8 cellular contexts compared by ENCODE assay signal in the genomic region with DNA sequence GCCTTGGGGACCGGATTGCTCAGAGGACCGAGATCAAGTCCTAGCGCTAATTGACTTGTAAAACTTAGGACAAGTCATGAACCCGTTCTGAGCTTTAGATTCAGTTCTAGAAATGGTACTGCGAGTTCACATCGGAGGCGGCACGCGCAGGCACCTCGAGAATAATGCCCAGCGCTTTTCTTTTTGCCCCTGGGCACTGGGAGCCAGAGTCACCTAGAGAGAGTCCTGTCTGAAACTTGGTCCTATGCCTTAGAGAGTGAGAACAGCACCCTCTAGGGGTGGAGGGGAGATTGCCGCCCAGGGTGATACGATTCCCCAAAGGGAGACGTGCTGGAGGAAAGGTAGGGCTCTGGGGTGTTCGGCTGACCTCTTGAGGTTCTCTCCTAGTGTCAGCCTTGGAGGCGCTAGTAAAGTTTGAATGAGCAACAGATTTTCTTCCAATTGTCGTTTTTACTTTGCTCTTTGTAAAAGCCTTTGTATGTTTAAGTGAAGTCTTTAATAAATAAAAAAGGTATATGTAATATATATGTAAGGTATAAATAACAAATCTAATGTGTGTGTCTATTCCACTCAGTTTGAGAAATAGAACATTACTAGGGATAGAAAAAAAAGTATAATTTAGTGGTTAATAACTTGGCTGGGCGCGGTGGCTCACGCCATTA. TPM values are rescaled to one million over a fixed set of nuclear protein-coding genes. Genes with fewer than 3 reads are reported as not detected.
DNase-seq lines count a peak whose midpoint lies in the region; ATAC-seq and TF ChIP-seq lines count a peak whose summit lies in the region.

No MANE protein-coding gene starts in this region.

- H3K79me2 ChIP-seq in fibroblast of lung (ENCODE audit: control insufficient read depth, insufficient read depth, low read length) = peaks cover 13% of the 10 kb centered on the region

- H3K27ac ChIP-seq in fibroblast of lung (ENCODE audit: insufficient read depth, low read length) = peak overlapping the region; percentile 58

- H3K27me3 Mint-ChIP-seq in activated T-cell treated with anti-CD3 and anti-CD28 coated beads, Interleukin-2, amount 50 U/mL, for 24 hours = no peaks in the 10 kb centered on the region
- no peaks in the 10 kb centered on the region for H3K27me3 Mint-ChIP-seq in natural killer cell (ENCODE audit: low read depth in 2 of 2)
- no peaks in the 10 kb centered on the region for H3K27me3 Mint-ChIP-seq in stimulated activated naive B cell treated with anti-CD40 and anti-IgM and Interleukin-4, amounts not matched to agents 10 μg/mL and 1 μg/mL and 100 μg/mL, for 72 hours

- H3K36me3 ChIP-seq in fibroblast of lung (ENCODE audit: control insufficient read depth, insufficient read depth, low read length) = peaks cover under 1% of the 10 kb centered on the region

- H3K4me1 Mint-ChIP-seq in activated T-cell treated with anti-CD3 and anti-CD28 coated beads, Interleukin-2, amount 50 U/mL, for 24 hours (ENCODE audit: low read depth) = peaks cover 26% of the 10 kb centered on the region
- H3K4me1 Mint-ChIP-seq in natural killer cell = peaks cover 17 to 21% of the 10 kb centered on the region in 2 donors
- peaks cover 8 to 23% of the 10 kb centered on the region in 2 donors for H3K4me1 Mint-ChIP-seq in stimulated activated naive B cell treated with anti-CD40 and anti-IgM and Interleukin-4, amounts not matched to agents 10 μg/mL and 1 μg/mL and 100 μg/mL, for 72 hours

- H3K27ac Mint-ChIP-seq in activated T-cell treated with anti-CD3 and anti-CD28 coated beads, Interleukin-2, amount 50 U/mL, for 24 hours = peak overlapping the region; percentile 99
- H3K27ac Mint-ChIP-seq in natural killer cell = peak overlapping the region; percentile 94 to 99
- H3K27ac Mint-ChIP-seq in stimulated activated naive B cell treated with anti-CD40 and anti-IgM and Interleukin-4, amounts not matched to agents 10 μg/mL and 1 μg/mL and 100 μg/mL, for 72 hours = peak overlapping the region; percentile 100

- H3K4me3 Mint-ChIP-seq in activated T-cell treated with anti-CD3 and anti-CD28 coated beads, Interleukin-2, amount 50 U/mL, for 24 hours = peak overlapping the region; percentile 85
- peak overlapping the region; percentile 100 for H3K4me3 Mint-ChIP-seq in natural killer cell
- peak overlapping the region; percentile 91 to 99 for H3K4me3 Mint-ChIP-seq in stimulated activated naive B cell treated with anti-CD40 and anti-IgM and Interleukin-4, amounts not matched to agents 10 μg/mL and 1 μg/mL and 100 μg/mL, for 72 hours

- peak; percentile 77 for ATAC-seq in GM21723 (IDR thresholded peaks at IDR 0.05; ENCODE audit: unreplicated experiment)
- ATAC-seq in natural killer cell = peak; percentile 63 to 82 (median 64)
- peak; percentile 76 to 78 for ATAC-seq in stimulated activated naive B cell treated with anti-CD40 and anti-IgM and Interleukin-4, amounts not matched to agents 10 μg/mL and 1 μg/mL and 100 μg/mL, for 72 hours (replicated peaks)

- H3K27me3 ChIP-seq in fibroblast of lung (ENCODE audit: control insufficient read depth, insufficient read depth, low read length) = no peaks in the 10 kb centered on the region

- DNase-seq in DMS53 (lab: John Stamatoyannopoulos, UW) = peak; percentile 94
- DNase-seq in Jurkat, Clone E6-1 (ENCODE audit: low read depth, low spot score) = peak; percentile 90
- peak; percentile 92 for DNase-seq in OCI-M1 (lab: John Stamatoyannopoulos, UW)
- peak; percentile 91 for DNase-seq in activated T-cell treated with anti-CD3 and anti-CD28 coated beads, Interleukin-2, amount 50 U/mL, for 24 hours
- DNase-seq in fibroblast of lung (ENCODE audit: low read depth in 2 of 2) = peak; percentile 74 to 87
- peak; percentile 82 for DNase-seq in natural killer cell
- DNase-seq in stimulated activated naive B cell treated with anti-CD40 and anti-IgM and Interleukin-4, amounts not matched to agents 10 μg/mL and 1 μg/mL and 100 μg/mL, for 72 hours = peak; percentile 85

- H4K20me1 ChIP-seq in fibroblast of lung (ENCODE audit: control insufficient read depth, extremely low read depth, insufficient read depth, low read length) = no peaks in the 10 kb centered on the region

- H3K4me3 ChIP-seq in Jurkat, Clone E6-1 (ENCODE audit: low read length) = peak overlapping the region; percentile 71
- peak overlapping the region; percentile 79 to 100 (median 90) for H3K4me3 ChIP-seq in fibroblast of lung (replicated peaks in 1 of 4; ENCODE audit: control extremely low read depth in 1 of 4, insufficient read depth in 1 of 4, low read depth in 3 of 4, low read length in 4 of 4)

- H3K36me3 Mint-ChIP-seq in activated T-cell treated with anti-CD3 and anti-CD28 coated beads, Interleukin-2, amount 50 U/mL, for 24 hours (ENCODE audit: low read depth) = peaks cover 36% of the 10 kb centered on the region
- peaks cover under 1% of the 10 kb centered on the region for H3K36me3 Mint-ChIP-seq in natural killer cell
- peaks cover 2 to 5% of the 10 kb centered on the region in 2 donors for H3K36me3 Mint-ChIP-seq in stimulated activated naive B cell treated with anti-CD40 and anti-IgM and Interleukin-4, amounts not matched to agents 10 μg/mL and 1 μg/mL and 100 μg/mL, for 72 hours

- H3K9me3 ChIP-seq in fibroblast of lung (ENCODE audit: control insufficient read depth, insufficient read depth, low read depth, low read length) = no peaks in the 10 kb centered on the region

- H3K4me1 ChIP-seq in fibroblast of lung (ENCODE audit: control insufficient read depth, extremely low read depth, insufficient read depth, low read length) = no peaks in the 10 kb centered on the region

- peak; percentile 97 for TF ChIP-seq CTCF in fibroblast of lung (conservative IDR thresholded peaks at IDR 0.05 in 1 of 2, IDR thresholded peaks at IDR 0.05 in 1 of 2; ENCODE audit: low read depth in 1 of 2, low read length in 2 of 2)
- TF ChIP-seq CTCF in natural killer cell (IDR thresholded peaks at IDR 0.05) = peak; percentile 93

- H3K4me2 ChIP-seq in fibroblast of lung (ENCODE audit: extremely low read depth, insufficient read depth, low read length) = peak overlapping the region; percentile 100

- peak overlapping the region; percentile 69 for H3K9ac ChIP-seq in fibroblast of lung (ENCODE audit: insufficient read depth, low read length)

- intact Hi-C loops in natural killer cell (cut with micrococcal nuclease) = loop anchor here (1.0 kb wide), 2 partner anchors 23 to 49 kb away; partner anchors contain the start of gene PSMD2

- H2AFZ ChIP-seq in fibroblast of lung (ENCODE audit: low read length) = peak overlapping the region; percentile 91

- H3K9me3 Mint-ChIP-seq in activated T-cell treated with anti-CD3 and anti-CD28 coated beads, Interleukin-2, amount 50 U/mL, for 24 hours = no peaks in the 10 kb centered on the region
- no peaks in the 10 kb centered on the region for H3K9me3 Mint-ChIP-seq in natural killer cell
- H3K9me3 Mint-ChIP-seq in stimulated activated naive B cell treated with anti-CD40 and anti-IgM and Interleukin-4, amounts not matched to agents 10 μg/mL and 1 μg/mL and 100 μg/mL, for 72 hours = no peaks in the 10 kb centered on the region

RNA-seq across cellular contexts. Expression of gene EEF1AKMT4, which starts 0.8 kb away (rescaled TPM):
- polyA plus RNA-seq in Jurkat, Clone E6-1 (2012; ENCODE audit: insufficient read depth, insufficient read length) = 18.2 TPM
- 1.2 and 2.3 TPM in 2 replicates for total RNA-seq in fibroblast of lung
- 2.1 and 2.3 TPM in 2 replicates for polyA plus RNA-seq in fibroblast of lung
- 2.8 and 3.2 TPM in 2 replicates for polyA plus RNA-seq in fibroblast of lung (2012)
- polyA minus RNA-seq in fibroblast of lung (ENCODE audit: low replicate concordance) = 5.7 and 7.0 TPM in 2 replicates
- total RNA-seq in natural killer cell = under 1 TPM; 0.73 to 0.80 (median 0.79) TPM

RNA-seq across cellular contexts. Expression of gene ALG3, which starts 1.5 kb away (rescaled TPM):
- 77.9 TPM for polyA plus RNA-seq in Jurkat, Clone E6-1 (2012; ENCODE audit: insufficient read depth, insufficient read length)
- total RNA-seq in fibroblast of lung (21.6 and 26.7 TPM in 2 replicates), natural killer cell (10 to 100 TPM; 18.4 to 21.8 (median 20.4) TPM)
- polyA plus RNA-seq in fibroblast of lung = 27.2 and 36.8 TPM in 2 replicates
- 36.0 and 53.6 TPM in 2 replicates for polyA plus RNA-seq in fibroblast of lung (2012)
- 174 and 249 TPM in 2 replicates for polyA minus RNA-seq in fibroblast of lung (ENCODE audit: low replicate concordance)

RNA-seq across cellular contexts. Expression of gene CAMK2N2, which starts 11.1 kb away (rescaled TPM):
- 7.0 TPM for polyA plus RNA-seq in Jurkat, Clone E6-1 (2012; ENCODE audit: insufficient read depth, insufficient read length)
- under 0.01 TPM in 1 of 2 replicates, not detected in the other for total RNA-seq in fibroblast of lung
- polyA plus RNA-seq in fibroblast of lung = 0.10 and 0.24 TPM in 2 replicates
- 0.56 and 0.66 TPM in 2 replicates for polyA plus RNA-seq in fibroblast of lung (2012)
- polyA minus RNA-seq in fibroblast of lung (ENCODE audit: low replicate concordance) = 1.9 TPM in 1 of 2 replicates, not detected in the other
- total RNA-seq in natural killer cell = under 1 TPM in 2 of 3 donors, not detected in 1; 0.71 to 0.82 TPM

RNA-seq across cellular contexts. Expression of gene VWA5B2, which starts 20.9 kb away (rescaled TPM):
- polyA plus RNA-seq in Jurkat, Clone E6-1 (2012; ENCODE audit: insufficient read depth, insufficient read length) = 3.1 TPM
- not detected in 2 replicates for total RNA-seq in fibroblast of lung
- polyA plus RNA-seq in fibroblast of lung = not detected in 2 replicates
- 0.03 TPM in 1 of 2 replicates, not detected in the other for polyA plus RNA-seq in fibroblast of lung (2012)
- not detected in 2 replicates for polyA minus RNA-seq in fibroblast of lung (ENCODE audit: low replicate concordance)
- total RNA-seq in natural killer cell = under 1 TPM in 2 of 3 donors, not detected in 1; 0.14 to 0.23 TPM

RNA-seq across cellular contexts. Expression of gene ECE2, which starts 25.5 kb away (rescaled TPM):
- polyA plus RNA-seq in Jurkat, Clone E6-1 (2012; ENCODE audit: insufficient read depth, insufficient read length) = not detected
- total RNA-seq in fibroblast of lung (not detected in 2 replicates), natural killer cell (not detected)
- not detected in 2 replicates for polyA plus RNA-seq in fibroblast of lung
- not detected in 2 replicates for polyA plus RNA-seq in fibroblast of lung (2012)
- not detected in 2 replicates for polyA minus RNA-seq in fibroblast of lung (ENCODE audit: low replicate concordance)

Comparison
In these comparisons a context has a peak if more than half of its experiments do, and no peak if none do; other contexts are left out.
1. Peak in every context shown above with its lines: DNase-seq, ATAC-seq, H3K4me3 ChIP-seq and H3K27ac ChIP-seq.